17 cellular contexts compared by ENCODE assay signal in genomic region chr10:80157561-80157960, GRCh38. TPM values are rescaled to one million over a fixed set of nuclear protein-coding genes. Genes with fewer than 3 reads are reported as not detected.
DNase-seq lines count a peak whose midpoint lies in the region; ATAC-seq and TF ChIP-seq lines count a peak whose summit lies in the region.
"Had no signal": no experiment of that assay in that cellular context is flagged by ENCODE, and none has a peak within 500 bp of the region (broad histone marks: within the 10 kb centered on the region; RNA-seq: fewer than 3 reads in every experiment).

No MANE protein-coding gene starts in this region.

- H3K4me3 ChIP-seq in esophagus muscularis mucosa, result no peak overlapping the region
- no peak overlapping the region for H3K4me3 ChIP-seq in sigmoid colon
- no peak overlapping the region for H3K4me3 ChIP-seq in vagina
- H3K4me3 ChIP-seq: cardiac muscle cell, ovary, SJCRH30 had no signal

- H3K9me3 ChIP-seq in esophagus muscularis mucosa, result no peaks in the 10 kb centered on the region
- no peaks in the 10 kb centered on the region for H3K9me3 ChIP-seq in sigmoid colon
- H3K9me3 ChIP-seq in vagina, result no peaks in the 10 kb centered on the region
- H3K9me3 ChIP-seq: ovary, SJCRH30 had no signal

- H3K36me3 ChIP-seq in esophagus muscularis mucosa (peaks cover 22 to 89% (median 79%) of the 10 kb centered on the region in 4 donors), sigmoid colon (peaks cover 5 to 71% (median 42%) of the 10 kb centered on the region in 4 donors), vagina (peaks cover 0 to 53% of the 10 kb centered on the region in 2 donors)
- H3K36me3 ChIP-seq: ovary had no signal

- peak overlapping the region; percentile 75 to 87 (median 80) for H3K27ac ChIP-seq in esophagus muscularis mucosa (replicated peaks in 1 of 4)
- H3K27ac ChIP-seq in sigmoid colon, result peak overlapping the region; percentile 65 to 89 (median 79)
- peak overlapping the region; percentile 86 for H3K27ac ChIP-seq in vagina
- H3K27ac ChIP-seq: cardiac muscle cell, KMS-11 had no signal

- no peak for TF ChIP-seq EP300 in esophagus muscularis mucosa (IDR thresholded peaks at IDR 0.05)
- no peak for TF ChIP-seq EP300 in sigmoid colon (IDR thresholded peaks at IDR 0.05)

- TF ChIP-seq CTCF in esophagus muscularis mucosa (IDR thresholded peaks at IDR 0.05) (no peak), sigmoid colon (IDR thresholded peaks at IDR 0.05) (no peak), vagina (IDR thresholded peaks at IDR 0.05) (no peak)

- H3K4me1 ChIP-seq in esophagus muscularis mucosa (peaks cover 53 to 82% (median 67%) of the 10 kb centered on the region in 4 donors), sigmoid colon (peaks cover 0 to 55% (median 36%) of the 10 kb centered on the region in 4 donors), vagina (peaks cover 78% of the 10 kb centered on the region)

- intact Hi-C loops in Right ventricle myocardium superior (cut with DNase I), result no loop called here
- intact Hi-C loops in left ventricle myocardium superior (cut with micrococcal nuclease), result loop anchor here (5.0 kb wide), 1 partner anchor 50 kb away; the partner anchor contains the start of gene ANXA11
- intact Hi-C loops in esophagus muscularis mucosa (cut with DNase I), result loop anchor here (5.0 kb wide), 1 partner anchor 50 kb away; the partner anchor contains the start of gene ANXA11
- intact Hi-C loops in sigmoid colon (cut with DNase I), result no loop called here
- intact Hi-C loops in vagina (cut with DNase I), result no loop called here

- H3K27me3 ChIP-seq in esophagus muscularis mucosa (no peaks in the 10 kb centered on the region), sigmoid colon (no peaks in the 10 kb centered on the region), vagina (no peaks in the 10 kb centered on the region)
- H3K27me3 ChIP-seq: cardiac muscle cell, ovary, SJCRH30 had no signal

- ATAC-seq in Right ventricle myocardium superior (ENCODE audit: poor library complexity), result no peak
- no peak for ATAC-seq in left ventricle myocardium superior
- no peak for ATAC-seq in HG02588 (IDR thresholded peaks at IDR 0.05; ENCODE audit: unreplicated experiment)

- TF ChIP-seq POLR2A in esophagus muscularis mucosa (IDR thresholded peaks at IDR 0.05; ENCODE audit: low read depth) (no peak), sigmoid colon (IDR thresholded peaks at IDR 0.05) (no peak), vagina (IDR thresholded peaks at IDR 0.05) (no peak)

- 94% methylated on average over 7 of the region's 14 CpGs for WGBS in esophagus muscularis mucosa
- WGBS in sigmoid colon, 2 donors, result 98% methylated on average over 14 of the region's 14 CpGs

- DNase-seq in Right ventricle myocardium superior (peak; percentile 30), left ventricle myocardium superior (no peak), esophagus muscularis mucosa (ENCODE audit: extremely low spot score) (no peak), sigmoid colon (peak; percentile 60), vagina (ENCODE audit: extremely low spot score in 2 of 2) (no peak), CD1c-positive myeloid dendritic cell (ENCODE audit: extremely low spot score) (no peak)
- no peak for DNase-seq in activated CD8-positive, alpha-beta memory T cell treated with anti-CD3 and anti-CD28 coated beads, Interleukin-2, amount 50 U/mL, for 48 hours
- DNase-seq: activated CD8-positive, alpha-beta memory T cell treated with anti-CD3 and anti-CD28 coated beads for 24 hours; GDM1; NK-92 treated with Interleukin-12 subunit alpha and Interleukin-12 subunit beta, amount 100 ng/mL, for 24 hours; ovary; SJCRH30; stimulated activated CD4-positive, alpha-beta T cell treated with anti-CD3 and anti-CD28 coated beads, Interleukin-12 subunit alpha, Interleukin-12 subunit beta, amount 100 ng/mL, for 4 hours had no signal

RNA-seq across cellular contexts. Expression of gene PLAC9, which starts 25.0 kb away (rescaled TPM):
- total RNA-seq in Right ventricle myocardium superior (29.1 TPM), left ventricle myocardium superior (23.2 TPM), esophagus muscularis mucosa (10 to 100 TPM; 21.3 to 59.4 (median 39.6) TPM), sigmoid colon (10 to 100 TPM in 2 of 4 donors, 1 to 10 TPM in 2; 5.1 to 20.8 (median 13.6) TPM), vagina (61.4 TPM)
- polyA plus RNA-seq in sigmoid colon, result 10 to 100 TPM in 1 of 3 donors, 1 to 10 TPM in 2; 1.2 to 23.4 (median 6.9) TPM
- total RNA-seq: cardiac muscle cell, mononuclear cell had no signal

RNA-seq across cellular contexts. Expression of gene ANXA11, which starts 47.8 kb away (rescaled TPM):
- total RNA-seq in Right ventricle myocardium superior (434 TPM), left ventricle myocardium superior (405 TPM), esophagus muscularis mucosa (100 to 1,000 TPM; 126 to 213 (median 166) TPM), sigmoid colon (100 to 1,000 TPM in 1 of 4 donors, 10 to 100 TPM in 3; 63.2 to 109 (median 75.7) TPM), vagina (101 TPM)
- 100 to 1,000 TPM; 170 to 323 (median 199) TPM for polyA plus RNA-seq in sigmoid colon

Comparison
In these comparisons a context has a peak if more than half of its experiments do, and no peak if none do; other contexts are left out.
1. DNase-seq: peak in Right ventricle myocardium superior (single experiment) and sigmoid colon (single experiment); none in left ventricle myocardium superior (single experiment), esophagus muscularis mucosa (single experiment), vagina (0 of 2), activated CD8-positive, alpha-beta memory T cell treated with anti-CD3 and anti-CD28 coated beads, Interleukin-2, amount 50 U/mL, for 48 hours (single experiment) and CD1c-positive myeloid dendritic cell (single experiment).
2. intact Hi-C loops: an anchor here in left ventricle myocardium superior (5.0 kb wide) and esophagus muscularis mucosa (5.0 kb wide); none called in Right ventricle myocardium superior, sigmoid colon and vagina.
3. Peak in every context shown above with its lines, with median percentiles within 50 percentile points of each other: H3K27ac ChIP-seq.